18 cellular contexts compared by ENCODE assay signal in genomic region chr17:17515921-17516295, GRCh38. TPM values are rescaled to one million over a fixed set of nuclear protein-coding genes. Genes with fewer than 3 reads are reported as not detected.
DNase-seq lines count a peak whose midpoint lies in the region; ATAC-seq and TF ChIP-seq lines count a peak whose summit lies in the region.
"Had no signal": no experiment of that assay in that cellular context is flagged by ENCODE, and none has a peak within 500 bp of the region (broad histone marks: within the 10 kb centered on the region; RNA-seq: fewer than 3 reads in every experiment).

No MANE protein-coding gene starts in this region.

- ATAC-seq in GM18907 (IDR thresholded peaks at IDR 0.05; ENCODE audit: unreplicated experiment) (no peak), HG03378 (IDR thresholded peaks at IDR 0.05; ENCODE audit: unreplicated experiment) (no peak)
- ATAC-seq: K562; stimulated activated naive CD8-positive, alpha-beta T cell treated with anti-CD3 and anti-CD28 coated beads, Interleukin-15, amount 100 ng/mL, for 72 hours; T-cell had no signal

- H3K9me3 ChIP-seq in HUES6 (ENCODE audit: control insufficient read depth, insufficient read depth, low read depth, low read length) (no peaks in the 10 kb centered on the region), osteoblast (ENCODE audit: low read depth, low read length) (no peaks in the 10 kb centered on the region)
- H3K9me3 ChIP-seq: heart right ventricle had no signal

- H3K4me1 Mint-ChIP-seq in CD14-positive monocyte, result no peaks in the 10 kb centered on the region
- H3K4me1 Mint-ChIP-seq: activated naive CD4-positive, alpha-beta T cell treated with anti-CD3 and anti-CD28 coated beads, Interleukin-2, amount 10 ng/mL, durations not matched to agents 7 days and 5 days; T-cell had no signal

- no peaks in the 10 kb centered on the region for H4K20me1 ChIP-seq in osteoblast (ENCODE audit: insufficient read depth, low read length)

- H3K36me3 Mint-ChIP-seq in CD14-positive monocyte, result peaks cover 0 to 4% of the 10 kb centered on the region in 2 donors
- H3K36me3 Mint-ChIP-seq: activated naive CD4-positive, alpha-beta T cell treated with anti-CD3 and anti-CD28 coated beads, Interleukin-2, amount 10 ng/mL, durations not matched to agents 7 days and 5 days had no signal

- H3K27ac ChIP-seq in HUES6 (ENCODE audit: low read depth, low read length) (no peak overlapping the region), osteoblast (ENCODE audit: low read depth, low read length) (peak overlapping the region; percentile 93)

- H3K4me1 ChIP-seq in HUES6 (ENCODE audit: control insufficient read depth, insufficient read depth, low read length) (peaks cover 38% of the 10 kb centered on the region), osteoblast (ENCODE audit: insufficient read depth, low read length) (peaks cover 44% of the 10 kb centered on the region)

- H3K9me3 Mint-ChIP-seq in CD14-positive monocyte, result no peaks in the 10 kb centered on the region
- H3K9me3 Mint-ChIP-seq: activated naive CD4-positive, alpha-beta T cell treated with anti-CD3 and anti-CD28 coated beads, Interleukin-2, amount 10 ng/mL, durations not matched to agents 7 days and 5 days; stimulated activated naive CD8-positive, alpha-beta T cell treated with anti-CD3 and anti-CD28 coated beads, Interleukin-15, amount 100 ng/mL, for 72 hours; T-cell had no signal

- peaks cover 0 to 2% (median 0%) of the 10 kb centered on the region in 3 donors for H3K27me3 Mint-ChIP-seq in CD14-positive monocyte (ENCODE audit: low read depth in 3 of 3)
- H3K27me3 Mint-ChIP-seq: activated naive CD4-positive, alpha-beta T cell treated with anti-CD3 and anti-CD28 coated beads, Interleukin-2, amount 10 ng/mL, durations not matched to agents 7 days and 5 days; stimulated activated naive CD8-positive, alpha-beta T cell treated with anti-CD3 and anti-CD28 coated beads, Interleukin-15, amount 100 ng/mL, for 72 hours; T-cell had no signal

- no peaks in the 10 kb centered on the region for H3K79me2 ChIP-seq in osteoblast (ENCODE audit: insufficient read depth, low read length)

- H3K4me2 ChIP-seq in osteoblast (ENCODE audit: insufficient read depth, low read length), result peak overlapping the region; percentile 72

- H3K36me3 ChIP-seq in HUES6 (ENCODE audit: control insufficient read depth, insufficient read depth, low read length) (no peaks in the 10 kb centered on the region), osteoblast (ENCODE audit: insufficient read depth, low read length) (no peaks in the 10 kb centered on the region)

- intact Hi-C loops in CD14-positive monocyte (cut with micrococcal nuclease), result no loop called here

- H3K4me3 Mint-ChIP-seq in CD14-positive monocyte, result no peak overlapping the region
- H3K4me3 Mint-ChIP-seq: activated naive CD4-positive, alpha-beta T cell treated with anti-CD3 and anti-CD28 coated beads, Interleukin-2, amount 10 ng/mL, durations not matched to agents 7 days and 5 days; stimulated activated naive CD8-positive, alpha-beta T cell treated with anti-CD3 and anti-CD28 coated beads, Interleukin-15, amount 100 ng/mL, for 72 hours; T-cell had no signal

- H3K4me3 ChIP-seq in HUES6 (ENCODE audit: low read depth, low read length) (no peak overlapping the region), cardiac fibroblast (replicated peaks in 1 of 2; ENCODE audit: low read depth in 2 of 2, low read length in 2 of 2) (no peak overlapping the region), osteoblast (ENCODE audit: insufficient read depth, low read length) (no peak overlapping the region)
- H3K4me3 ChIP-seq: heart right ventricle, K562, lung had no signal

- no peaks in the 10 kb centered on the region for H3K27me3 ChIP-seq in HUES6 (ENCODE audit: control insufficient read depth, insufficient read depth, low read length)
- no peaks in the 10 kb centered on the region for H3K27me3 ChIP-seq in osteoblast (ENCODE audit: insufficient read depth, low read length)
- H3K27me3 ChIP-seq: heart right ventricle had no signal

- TF ChIP-seq CTCF in CD14-positive monocyte (IDR thresholded peaks at IDR 0.05) (no peak), cardiac fibroblast (IDR thresholded peaks at IDR 0.05; ENCODE audit: low read depth, low read length) (no peak), osteoblast (IDR thresholded peaks at IDR 0.05; ENCODE audit: extremely low read depth, low read depth, low read length) (no peak)

- DNase-seq in CD14-positive monocyte (ENCODE audit: low spot score), result peak; percentile 30
- peak; percentile 22 to 48 for DNase-seq in cardiac fibroblast (ENCODE audit: low read depth in 2 of 2)
- peak; percentile 95 for DNase-seq in osteoblast (ENCODE audit: insufficient read length, low spot score, missing footprints)
- DNase-seq in activated naive CD4-positive, alpha-beta T cell (lab: John Stamatoyannopoulos, UW), result no peak
- DNase-seq in NAMALWA (ENCODE audit: low spot score), result no peak
- DNase-seq: activated CD8-positive, alpha-beta memory T cell treated with anti-CD3 and anti-CD28 coated beads for 24 hours; activated naive CD4-positive, alpha-beta T cell treated with anti-CD3 and anti-CD28 coated beads, Interleukin-2, amount 10 ng/mL, durations not matched to agents 7 days and 5 days; HCEC 1CT; NCI-H2107; stimulated activated CD4-positive, alpha-beta T cell treated with anti-CD3 and anti-CD28 coated beads, Interleukin-4, amount 100 ng/mL, for 1 hour; stimulated activated naive CD8-positive, alpha-beta T cell treated with anti-CD3 and anti-CD28 coated beads, Interleukin-15, amount 100 ng/mL, for 72 hours; T-cell had no signal

- peak overlapping the region; percentile 89 for H2AFZ ChIP-seq in osteoblast (ENCODE audit: low read length)

- peak overlapping the region; percentile 25 for H3K9ac ChIP-seq in HUES6 (ENCODE audit: low read length)

- no peak overlapping the region for H3K27ac Mint-ChIP-seq in CD14-positive monocyte
- H3K27ac Mint-ChIP-seq: activated naive CD4-positive, alpha-beta T cell treated with anti-CD3 and anti-CD28 coated beads, Interleukin-2, amount 10 ng/mL, durations not matched to agents 7 days and 5 days; T-cell had no signal

RNA-seq across cellular contexts. Expression of gene RASD1, which starts 19.7 kb away (rescaled TPM):
- polyA plus RNA-seq in CD14-positive monocyte, result 1 to 10 TPM in 1 of 2 donors, under 1 TPM in 1; 0.88 to 1.3 TPM
- 13.8 and 14.7 TPM in 2 replicates for total RNA-seq in osteoblast
- polyA plus RNA-seq: K562 had no signal

RNA-seq across cellular contexts. Expression of gene MED9, which starts 39.1 kb away (rescaled TPM):
- 1 to 10 TPM; 5.6 to 6.1 TPM for polyA plus RNA-seq in CD14-positive monocyte
- 15.6 and 17.0 TPM in 2 replicates for total RNA-seq in osteoblast

Comparison
In these comparisons a context has a peak if more than half of its experiments do, and no peak if none do; other contexts are left out.
1. DNase-seq: peak in CD14-positive monocyte (single experiment), cardiac fibroblast (2 of 2) and osteoblast (single experiment); none in activated naive CD4-positive, alpha-beta T cell (0 of 4) and NAMALWA (single experiment).